Comparison of ENCODE assay signal across 9 cellular contexts in the genomic region with DNA sequence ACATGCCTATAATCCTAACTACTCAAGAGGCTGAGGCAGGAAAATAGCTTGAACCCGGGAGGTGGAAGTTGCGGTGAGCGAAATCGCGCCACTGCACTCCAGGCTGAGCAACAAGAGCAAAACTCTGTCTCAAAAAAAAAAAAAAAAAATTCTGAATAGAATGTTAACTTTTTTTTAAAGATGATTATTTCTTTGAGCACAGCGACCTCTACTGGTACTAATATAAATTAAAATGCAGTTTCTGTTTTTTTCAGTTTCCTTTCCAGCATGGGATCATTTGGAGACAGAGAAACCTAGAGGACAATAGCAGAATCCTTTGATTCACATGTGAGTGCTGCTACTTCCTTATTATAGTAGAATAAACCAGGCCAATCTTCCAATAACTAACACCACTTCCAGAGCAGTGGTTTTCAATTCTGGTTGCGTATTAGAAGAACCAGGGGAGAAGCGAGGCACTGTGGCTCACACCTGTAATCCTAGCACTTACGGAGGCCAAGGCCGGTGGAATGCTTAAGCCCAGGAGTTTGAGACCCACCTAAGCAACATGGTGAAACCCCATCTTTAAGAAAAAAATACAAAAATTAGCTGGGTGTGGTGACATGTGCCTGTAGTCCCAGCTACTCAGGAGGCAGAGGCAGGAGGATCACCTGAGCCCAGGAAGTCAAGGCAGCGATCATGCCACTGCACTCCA. TPM values are rescaled to one million over a fixed set of nuclear protein-coding genes. Genes with fewer than 3 reads are reported as not detected.
DNase-seq lines count a peak whose midpoint lies in the region; ATAC-seq and TF ChIP-seq lines count a peak whose summit lies in the region.
"Had no signal": no experiment of that assay in that cellular context is flagged by ENCODE, and none has a peak within 500 bp of the region (broad histone marks: within the 10 kb centered on the region; RNA-seq: fewer than 3 reads in every experiment).

No MANE protein-coding gene starts in this region.

- H3K79me2 ChIP-seq in hepatocyte, result peaks cover 25% of the 10 kb centered on the region

- no peak for ATAC-seq in HG02973 (IDR thresholded peaks at IDR 0.05; ENCODE audit: unreplicated experiment)
- no peak for ATAC-seq in GM19452 (IDR thresholded peaks at IDR 0.05; ENCODE audit: unreplicated experiment)

- H3K27ac ChIP-seq in hepatocyte, result peak overlapping the region; percentile 16

- H3K4me1 Mint-ChIP-seq in stimulated activated naive CD8-positive, alpha-beta T cell treated with anti-CD3 and anti-CD28 coated beads, Interleukin-15, Interleukin-2, amounts not matched to agents 100 ng/mL and 50 ng/mL, for 24 hours (ENCODE audit: low read depth), result peaks cover 45% of the 10 kb centered on the region

- no peaks in the 10 kb centered on the region for H3K27me3 Mint-ChIP-seq in stimulated activated naive CD8-positive, alpha-beta T cell treated with anti-CD3 and anti-CD28 coated beads, Interleukin-15, Interleukin-2, amounts not matched to agents 100 ng/mL and 50 ng/mL, for 24 hours

- 89% methylated on average over 11 of the region's 11 CpGs for WGBS in hepatocyte (ENCODE audit: low lambda C conversion rate, missing lambda C conversion rate)

- peak overlapping the region; percentile 4 for H3K4me3 Mint-ChIP-seq in stimulated activated naive CD8-positive, alpha-beta T cell treated with anti-CD3 and anti-CD28 coated beads, Interleukin-15, Interleukin-2, amounts not matched to agents 100 ng/mL and 50 ng/mL, for 24 hours

- H3K4me3 ChIP-seq in astrocyte of the cerebellum (ENCODE audit: low read depth, low read length) (no peak overlapping the region), hepatocyte (no peak overlapping the region)

- H3K9me3 Mint-ChIP-seq in stimulated activated naive CD8-positive, alpha-beta T cell treated with anti-CD3 and anti-CD28 coated beads, Interleukin-15, Interleukin-2, amounts not matched to agents 100 ng/mL and 50 ng/mL, for 24 hours, result no peaks in the 10 kb centered on the region
- H3K9me3 Mint-ChIP-seq: activated naive CD4-positive, alpha-beta T cell treated with anti-CD3 and anti-CD28 coated beads, Interleukin-2, amount 50 U/mL, for 72 hours had no signal

- no peaks in the 10 kb centered on the region for H3K4me1 ChIP-seq in hepatocyte (ENCODE audit: insufficient read depth)

- H3K27ac Mint-ChIP-seq in stimulated activated naive CD8-positive, alpha-beta T cell treated with anti-CD3 and anti-CD28 coated beads, Interleukin-15, Interleukin-2, amounts not matched to agents 100 ng/mL and 50 ng/mL, for 24 hours, result peak overlapping the region; percentile 55

- peak; percentile 42 for DNase-seq in activated T-cell treated with anti-CD3 and anti-CD28 coated beads, Interleukin-2, amount 50 U/mL, for 1 hour
- DNase-seq in activated T-cell treated with anti-CD3 and anti-CD28 coated beads for 4 hours, result no peak
- DNase-seq in NCI-H2227 (lab: John Stamatoyannopoulos, UW; ENCODE audit: unreplicated experiment), result peak; percentile 65
- DNase-seq in astrocyte of the cerebellum (ENCODE audit: low read depth), result peak; percentile 60
- DNase-seq in hepatocyte (ENCODE audit: low spot score), result peak; percentile 56

- peak; percentile 28 for TF ChIP-seq CTCF in astrocyte of the cerebellum (IDR thresholded peaks at IDR 0.05; ENCODE audit: low read depth, low read length, missing control alignments)
- TF ChIP-seq CTCF in hepatocyte (IDR thresholded peaks at IDR 0.05; ENCODE audit: poor library complexity), result peak; percentile 61

- no peaks in the 10 kb centered on the region for H3K9me3 ChIP-seq in hepatocyte (ENCODE audit: low read depth)

- H3K36me3 ChIP-seq in hepatocyte (replicated peaks; ENCODE audit: insufficient read depth, low read depth), result no peaks in the 10 kb centered on the region

- H4K20me1 ChIP-seq in hepatocyte (ENCODE audit: insufficient read depth, poor library complexity, severe bottlenecking), result peaks cover 19% of the 10 kb centered on the region

- peaks cover 73% of the 10 kb centered on the region for H3K36me3 Mint-ChIP-seq in stimulated activated naive CD8-positive, alpha-beta T cell treated with anti-CD3 and anti-CD28 coated beads, Interleukin-15, Interleukin-2, amounts not matched to agents 100 ng/mL and 50 ng/mL, for 24 hours (ENCODE audit: low read depth)

- no peaks in the 10 kb centered on the region for H3K27me3 ChIP-seq in hepatocyte

- H2AFZ ChIP-seq in hepatocyte, result no peak overlapping the region

- no peaks in the 10 kb centered on the region for H3K9me2 ChIP-seq in hepatocyte (replicated peaks; ENCODE audit: insufficient read depth)

- H3K4me2 ChIP-seq in hepatocyte, result no peak overlapping the region

- in situ Hi-C loops in astrocyte of the cerebellum (cut with HindIII; ENCODE audit: low sequenced_read_pairs), result loop anchor here (5.0 to 25.0 kb wide), 3 partner anchors 169 to 679 kb away; no protein-coding TSS in a partner anchor

RNA-seq across cellular contexts. Expression of gene SRSF7, which starts 10.2 kb away (rescaled TPM):
- 113 and 120 TPM in 2 replicates for total RNA-seq in hepatocyte
- polyA plus RNA-seq in hepatocyte, result 147 and 172 TPM in 2 replicates

RNA-seq across cellular contexts. Expression of gene GEMIN6, which starts 37.0 kb away (rescaled TPM):
- 12.6 and 15.7 TPM in 2 replicates for total RNA-seq in hepatocyte
- polyA plus RNA-seq in hepatocyte, result 13.4 and 16.2 TPM in 2 replicates
